ENCODE assay signal across 8 cellular contexts in genomic region chr6:90368601-90369000, GRCh38.
DNase-seq lines count a peak whose midpoint lies in the region; ATAC-seq lines count a peak whose summit lies in the region.

No MANE protein-coding gene starts in this region.

- H3K27me3 ChIP-seq in SJSA1 (replicated peaks) (no peaks in the 10 kb centered on the region), skeletal muscle tissue (ENCODE audit: control insufficient read depth in 3 of 3, insufficient read depth in 3 of 3, low read length in 3 of 3) (no peaks in the 10 kb centered on the region), HAP-1 (ENCODE audit: low read depth) (no peaks in the 10 kb centered on the region)

- no peaks in the 10 kb centered on the region for H3K36me3 ChIP-seq in SJSA1
- no peaks in the 10 kb centered on the region for H3K36me3 ChIP-seq in skeletal muscle tissue (ENCODE audit: control insufficient read depth in 3 of 3, insufficient read depth in 3 of 3, low read length in 3 of 3)
- H3K36me3 ChIP-seq in HAP-1 (replicated peaks) = no peaks in the 10 kb centered on the region

- H3K4me1 ChIP-seq in SJSA1 (replicated peaks) (peaks cover 25% of the 10 kb centered on the region), skeletal muscle tissue (ENCODE audit: control insufficient read depth in 3 of 3, insufficient read depth in 3 of 3, low read length in 3 of 3) (peaks cover 5 to 9% (median 7%) of the 10 kb centered on the region in 3 donors), HAP-1 (peaks cover 8% of the 10 kb centered on the region)

- H3K4me3 ChIP-seq in SJSA1 (no peak overlapping the region), skeletal muscle tissue (ENCODE audit: low read length in 3 of 3) (no peak overlapping the region), HAP-1 (no peak overlapping the region)

- in situ Hi-C loops in HAP-1 (cut with MboI; ENCODE audit: low sequenced_read_pairs) = no loop called here

- H3K27ac ChIP-seq in SJSA1 (peak overlapping the region; percentile 98), skeletal muscle tissue (ENCODE audit: low read depth, low read length) (peak overlapping the region; percentile 58)

- no peak for ATAC-seq in HG02840 (IDR thresholded peaks at IDR 0.05; ENCODE audit: low FRiP score, unreplicated experiment)

- no peak overlapping the region for H3K9ac ChIP-seq in skeletal muscle tissue (ENCODE audit: low read depth in 1 of 3, low read length in 3 of 3)

- H3K9me3 ChIP-seq in SJSA1 (replicated peaks) (no peaks in the 10 kb centered on the region), skeletal muscle tissue (ENCODE audit: control insufficient read depth in 3 of 3, low read length in 3 of 3) (no peaks in the 10 kb centered on the region), HAP-1 (no peaks in the 10 kb centered on the region)

- DNase-seq in H4 (ENCODE audit: low spot score) = peak; percentile 20
- DNase-seq in SJSA1 (ENCODE audit: low read depth in 1 of 2, low spot score in 2 of 2) = peak; percentile 52 to 95
- DNase-seq in fibroblast of the conjunctiva (ENCODE audit: low read depth) = peak; percentile 27
- DNase-seq in NK-92 treated with Interleukin-12 subunit alpha and Interleukin-12 subunit beta, amount 100 ng/mL, for 24 hours (lab: John Stamatoyannopoulos, UW) = no peak
- DNase-seq in CD1c-positive myeloid dendritic cell (ENCODE audit: extremely low spot score) = no peak
- no peak for DNase-seq in HAP-1 (ENCODE audit: low spot score in 2 of 2)

Comparison
In these comparisons a context has a peak if more than half of its experiments do, and no peak if none do; other contexts are left out.
1. DNase-seq: peak in H4 (single experiment), SJSA1 (2 of 2) and fibroblast of the conjunctiva (single experiment); none in NK-92 treated with Interleukin-12 subunit alpha and Interleukin-12 subunit beta, amount 100 ng/mL, for 24 hours (single experiment), CD1c-positive myeloid dendritic cell (single experiment) and HAP-1 (0 of 2).